ENCODE assay signal across 9 cellular contexts in the genomic region with DNA sequence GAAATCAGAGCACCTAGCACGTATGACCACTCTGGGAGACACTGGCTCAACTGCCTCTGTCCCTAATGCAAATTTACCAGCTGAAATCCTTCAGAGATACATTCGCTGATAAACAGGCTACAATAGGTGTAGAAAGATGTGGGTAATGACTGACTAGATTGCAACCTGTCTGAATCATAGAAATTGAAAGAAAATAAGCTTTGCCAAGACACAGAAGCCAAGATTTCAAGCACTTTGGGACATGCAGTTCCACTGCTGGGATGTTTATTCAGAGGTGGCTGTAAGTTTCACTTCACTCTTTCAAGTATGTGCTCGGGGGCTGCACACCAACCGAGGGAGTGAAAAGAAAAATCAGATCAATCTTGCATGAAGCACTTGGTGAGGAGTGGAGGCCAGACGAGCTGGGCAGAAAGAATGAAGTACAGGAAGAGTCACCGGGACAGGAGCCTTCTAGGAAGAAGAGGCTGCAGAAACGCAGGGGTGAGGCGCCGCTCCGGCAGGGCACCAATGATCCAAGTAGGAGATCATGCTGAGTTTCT.
DNase-seq lines count a peak whose midpoint lies in the region; ATAC-seq, FAIRE-seq and TF ChIP-seq lines count a peak whose summit lies in the region.
"Had no signal": no experiment of that assay in that cellular context is flagged by ENCODE, and none has a peak within 500 bp of the region (broad histone marks: within the 10 kb centered on the region; RNA-seq: fewer than 3 reads in every experiment).

No MANE protein-coding gene starts in this region.

- H3K4me1 ChIP-seq in spleen, result peaks cover 0 to 15% (median 10%) of the 10 kb centered on the region in 6 donors

- ATAC-seq in GM19351 (IDR thresholded peaks at IDR 0.05; ENCODE audit: unreplicated experiment), result peak; percentile 38
- ATAC-seq in HG02973 (IDR thresholded peaks at IDR 0.05; ENCODE audit: unreplicated experiment), result peak; percentile 36
- ATAC-seq in HG02571 (IDR thresholded peaks at IDR 0.05; ENCODE audit: unreplicated experiment), result no peak

- no peaks in the 10 kb centered on the region for H3K27me3 ChIP-seq in spleen (replicated peaks in 1 of 7)

- peak overlapping the region in 7 of 8 donors; percentile 20 to 79 (median 74) for H3K27ac ChIP-seq in spleen
- H3K27ac ChIP-seq: coronary artery had no signal

- TF ChIP-seq CTCF in astrocyte of the cerebellum (IDR thresholded peaks at IDR 0.05; ENCODE audit: low read depth, low read length, missing control alignments) (no peak), spleen (IDR thresholded peaks at IDR 0.05 in 8 of 11, conservative IDR thresholded peaks at IDR 0.05 in 3 of 11) (no peak)

- no peak for FAIRE-seq in GM12892 (lab: Jason Lieb, UNC)

- in situ Hi-C loops in astrocyte of the cerebellum (cut with HindIII; ENCODE audit: low sequenced_read_pairs), result no loop called here

- H3K36me3 ChIP-seq in spleen, result no peaks in the 10 kb centered on the region

- no peak for DNase-seq in astrocyte of the cerebellum (ENCODE audit: low read depth)
- no peak for DNase-seq in spleen
- no peak for DNase-seq in globus pallidus (ENCODE audit: low spot score)
- DNase-seq in GM12892 (ENCODE audit: insufficient read length), result no peak
- no peak for DNase-seq in NCI-H774 (lab: John Stamatoyannopoulos, UW)

- 35 to 74% (median 63%) methylated on average over 10 of the region's 10 CpGs for WGBS in spleen, 5 donors

- TF ChIP-seq POLR2A in spleen (IDR thresholded peaks at IDR 0.05), result no peak
- no peak for TF ChIP-seq POLR2A in GM12892 (IDR thresholded peaks at IDR 0.05; ENCODE audit: low read depth, low read length)

- intact Hi-C loops in spleen (cut with DNase I; ENCODE audit: low total_unique reads), result no loop called here

- H3K9me3 ChIP-seq in spleen, result no peaks in the 10 kb centered on the region

- H3K4me3 ChIP-seq in astrocyte of the cerebellum (ENCODE audit: low read depth, low read length) (peak overlapping the region; percentile 0), spleen (peak overlapping the region in 7 of 8 donors; percentile 9 to 59 (median 12))
- H3K4me3 ChIP-seq: coronary artery had no signal
